1 cellular context compared by ENCODE assay signal in the genomic region with DNA sequence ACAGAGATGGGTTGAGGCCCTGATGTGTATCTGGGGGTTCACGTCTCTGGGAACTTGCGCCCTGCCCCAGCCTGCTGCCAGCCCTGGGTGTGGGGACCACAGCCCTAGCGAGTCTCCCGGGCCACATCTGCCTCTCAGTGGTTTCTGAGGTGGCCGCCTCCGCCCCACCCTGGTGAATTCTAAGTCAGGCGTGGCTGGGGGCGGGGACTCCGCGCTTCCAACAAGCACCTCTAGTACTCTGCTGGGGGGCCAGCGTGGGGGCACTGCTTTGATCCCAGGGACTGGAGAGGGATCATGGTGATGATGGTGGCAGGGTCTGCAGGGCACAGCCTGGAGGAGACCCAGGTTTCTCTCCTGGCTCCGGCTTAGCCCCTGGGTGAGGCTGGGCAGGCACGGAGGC.
TF ChIP-seq lines count a peak whose summit lies in the region.

No MANE protein-coding gene starts in this region.

TF ChIP-seq in HCT116, 20 proteins besides CTCF, POLR2A, EP300 and RAD21 (continued from another document):
- TF ChIP-seq TCF7L2 (IDR thresholded peaks at IDR 0.05; ENCODE audit: borderline replicate concordance, extremely low read depth, insufficient read depth, insufficient read length) (no peak), SRF (IDR thresholded peaks at IDR 0.05; ENCODE audit: low read depth) (no peak), JUND (IDR thresholded peaks at IDR 0.05) (no peak), CBX3 (IDR thresholded peaks at IDR 0.05; ENCODE audit: low read depth) (no peak), REST (IDR thresholded peaks at IDR 0.05; ENCODE audit: low read depth) (no peak)
